ENCODE assay signal across 8 cellular contexts in the genomic region with DNA sequence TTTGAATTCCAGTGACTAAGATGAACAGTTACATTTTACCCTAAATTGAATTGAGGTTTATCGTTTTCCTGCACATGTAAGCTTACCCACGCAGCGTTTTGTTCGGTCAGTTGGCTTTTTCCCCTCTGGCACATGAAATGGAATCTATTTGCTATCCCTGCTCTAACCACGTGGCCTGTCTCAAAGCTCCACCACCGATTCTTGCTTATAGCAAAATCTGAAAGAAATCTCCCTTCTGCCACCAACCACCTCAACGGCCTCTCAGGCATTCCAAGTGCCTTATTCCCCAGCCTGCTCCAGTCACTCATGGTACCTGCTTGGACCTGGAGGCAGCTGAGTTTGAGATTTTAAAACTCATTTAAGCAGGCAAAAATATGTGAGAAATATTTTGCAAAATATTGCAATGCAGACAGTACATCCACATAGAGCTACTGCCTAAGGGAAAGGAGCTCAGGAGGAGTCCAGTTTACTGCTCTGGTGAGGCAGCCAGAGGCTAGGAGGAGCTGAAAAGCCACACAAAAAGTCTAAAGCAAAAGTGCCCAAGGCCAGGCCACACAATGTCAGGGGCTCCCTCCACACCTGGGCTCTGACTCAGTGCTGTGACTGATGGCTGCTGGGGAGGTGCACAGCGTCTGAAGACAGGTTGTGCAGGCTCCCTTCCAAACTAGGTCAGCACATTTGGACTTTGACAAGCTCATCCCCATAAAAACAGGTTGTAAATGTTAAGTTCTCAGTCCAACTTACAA. TPM values are rescaled to one million over a fixed set of nuclear protein-coding genes. Genes with fewer than 3 reads are reported as not detected.
DNase-seq lines count a peak whose midpoint lies in the region; ATAC-seq and TF ChIP-seq lines count a peak whose summit lies in the region.

No MANE protein-coding gene starts in this region.

- no peak overlapping the region for H3K9ac ChIP-seq in MM.1S (ENCODE audit: low read length)

- no peak overlapping the region for H3K4me2 ChIP-seq in MM.1S (ENCODE audit: low read depth, low read length)

- no peak for TF ChIP-seq EP300 in stomach (IDR thresholded peaks at IDR 0.05)

- no peak for TF ChIP-seq POLR2A in stomach (IDR thresholded peaks at IDR 0.05)

- WGBS in stomach, 5 donors: 7 to 13% (median 11%) methylated on average over 8 of the region's 8 CpGs

- H3K79me2 ChIP-seq in MM.1S (ENCODE audit: low read length): peaks cover 28% of the 10 kb centered on the region

- no peak for DNase-seq in AG04450 (ENCODE audit: low read depth, low spot score)
- peak; percentile 24 for DNase-seq in MM.1S
- peak; percentile 79 to 81 for DNase-seq in cardiac fibroblast (ENCODE audit: low read depth in 2 of 2)
- DNase-seq in left lobe of liver (ENCODE audit: low spot score): peak; percentile 72
- DNase-seq in stomach: peak; percentile 40
- DNase-seq in T1000 (lab: John Stamatoyannopoulos, UW): no peak

- H3K36me3 ChIP-seq in MM.1S (replicated peaks; ENCODE audit: insufficient read depth, low read length) (no peaks in the 10 kb centered on the region), stomach (no peaks in the 10 kb centered on the region)

- H3K9me3 ChIP-seq in AG04450 (ENCODE audit: control insufficient read depth, insufficient read depth, low read length): no peaks in the 10 kb centered on the region
- no peaks in the 10 kb centered on the region for H3K9me3 ChIP-seq in MM.1S (replicated peaks; ENCODE audit: insufficient read depth, low read length)
- no peaks in the 10 kb centered on the region for H3K9me3 ChIP-seq in stomach

- H3K9me2 ChIP-seq in MM.1S (replicated peaks; ENCODE audit: insufficient read depth, low read length): no peaks in the 10 kb centered on the region

- peaks cover 6% of the 10 kb centered on the region for H4K20me1 ChIP-seq in MM.1S (ENCODE audit: insufficient read depth, low read length)

- intact Hi-C loops in stomach (cut with DNase I; ENCODE audit: low total_unique reads): no loop called here

- no peak overlapping the region for H2AFZ ChIP-seq in MM.1S (ENCODE audit: low read length)

- H3K4me3 ChIP-seq in AG04450 (ENCODE audit: low read depth, low read length) (peak overlapping the region; percentile 12), MM.1S (ENCODE audit: low read length) (no peak overlapping the region), cardiac fibroblast (replicated peaks in 1 of 2; ENCODE audit: low read depth in 2 of 2, low read length in 2 of 2) (peak overlapping the region in 1 of 2 donors; percentile 24), stomach (no peak overlapping the region)

- no peaks in the 10 kb centered on the region for H3K27me3 ChIP-seq in AG04450 (ENCODE audit: control insufficient read depth, insufficient read depth, low read length)
- H3K27me3 ChIP-seq in MM.1S (replicated peaks; ENCODE audit: insufficient read depth, low read length): no peaks in the 10 kb centered on the region
- H3K27me3 ChIP-seq in stomach: no peaks in the 10 kb centered on the region

- CTCF ChIA-PET in AG04450 (lab: Charles Lee): interaction anchor here (1.1 to 1.5 kb wide), 3 partner anchors 12 to 237 kb away, joined by 3 to 4 read pairs (median 3); a partner anchor contains a TSS

- ATAC-seq in left lobe of liver: peak; percentile 82
- ATAC-seq in HG03520 (IDR thresholded peaks at IDR 0.05; ENCODE audit: unreplicated experiment): no peak
- ATAC-seq in HG03025 (IDR thresholded peaks at IDR 0.05; ENCODE audit: low FRiP score, unreplicated experiment): no peak

- peak overlapping the region; percentile 88 for H3K27ac ChIP-seq in AG04450 (ENCODE audit: low read depth, low read length)
- H3K27ac ChIP-seq in MM.1S (ENCODE audit: low read length): no peak overlapping the region
- peak overlapping the region; percentile 64 to 81 (median 73) for H3K27ac ChIP-seq in stomach

- POLR2A ChIA-PET in AG04450 (lab: Yijun Ruan, JAX): interaction anchor here (0.5 to 1.9 kb wide), 5 partner anchors 11 to 120 kb away, joined by 4 to 7 read pairs (median 5); no protein-coding TSS in a partner anchor

- no peaks in the 10 kb centered on the region for H3F3A ChIP-seq in MM.1S (ENCODE audit: insufficient read depth, low read length)

- TF ChIP-seq CTCF in AG04450 (IDR thresholded peaks at IDR 0.05; ENCODE audit: low read depth, low read length) (no peak), MM.1S (IDR thresholded peaks at IDR 0.05; ENCODE audit: low read length) (no peak), cardiac fibroblast (IDR thresholded peaks at IDR 0.05; ENCODE audit: low read depth, low read length) (no peak), stomach (IDR thresholded peaks at IDR 0.05) (no peak)

- no peaks in the 10 kb centered on the region for H3K4me1 ChIP-seq in MM.1S (ENCODE audit: low read length)
- H3K4me1 ChIP-seq in stomach: peaks cover 55 to 90% (median 76%) of the 10 kb centered on the region in 4 donors

RNA-seq across cellular contexts. Expression of a gene that starts 26.4 kb away (rescaled TPM):
- 53.7 and 65.9 TPM in 2 replicates for polyA plus RNA-seq in AG04450 (2011; rRNA removed)
- polyA minus RNA-seq in AG04450 (2011; rRNA and poly(A)+ RNA removed): 66.7 and 69.8 TPM in 2 replicates
- total RNA-seq in left lobe of liver: 22.1 TPM
- total RNA-seq in stomach: 100 to 1,000 TPM in 2 of 5 donors, 10 to 100 TPM in 3; 30.3 to 414 (median 74.9) TPM
- polyA plus RNA-seq in stomach: 10 to 100 TPM; 18.4 to 22.7 (median 20.5) TPM

Comparison
In these comparisons a context has a peak if more than half of its experiments do, and no peak if none do; other contexts are left out.
1. DNase-seq: peak in MM.1S (single experiment), cardiac fibroblast (2 of 2), left lobe of liver (single experiment) and stomach (single experiment); none in AG04450 (single experiment) and T1000 (single experiment).